Comparison of ENCODE assay signal across 21 cellular contexts in the genomic region with DNA sequence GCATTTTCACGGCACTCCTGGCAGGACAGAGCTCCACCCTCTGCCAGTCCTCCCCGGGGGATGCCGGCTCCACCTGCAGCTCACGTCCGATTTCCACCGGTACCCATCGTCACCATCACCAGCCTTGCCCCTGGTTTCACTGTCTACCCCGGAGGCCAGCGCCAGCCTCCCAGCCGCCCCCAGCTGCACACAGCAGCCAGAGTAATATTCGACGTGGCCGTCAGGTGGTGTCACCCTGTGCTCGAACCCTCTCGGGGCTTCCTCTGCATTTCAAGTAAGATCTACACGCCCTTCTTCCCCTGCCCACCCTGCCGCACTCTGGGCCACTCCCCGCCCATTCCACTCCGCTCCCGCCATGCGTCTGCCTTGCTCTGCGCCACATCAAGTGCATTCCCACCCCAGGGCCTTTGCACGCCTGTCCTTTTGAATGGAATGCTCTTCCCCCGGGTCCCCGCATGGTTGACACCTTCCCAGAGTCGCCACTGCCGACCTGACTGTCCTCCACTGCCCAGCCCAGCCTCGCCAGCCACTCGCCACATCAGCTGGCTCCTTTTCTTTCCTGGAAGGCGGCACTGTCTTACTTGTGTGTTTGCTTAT.
DNase-seq lines count a peak whose midpoint lies in the region; ATAC-seq and TF ChIP-seq lines count a peak whose summit lies in the region.
"Had no signal": no experiment of that assay in that cellular context is flagged by ENCODE, and none has a peak within 500 bp of the region (broad histone marks: within the 10 kb centered on the region; RNA-seq: fewer than 3 reads in every experiment).

No MANE protein-coding gene starts in this region.

- H3K36me3 Mint-ChIP-seq in activated CD4-positive, alpha-beta T cell treated with anti-CD3 and anti-CD28 coated beads, Interleukin-2, amount 10 ng/mL, durations not matched to agents 7 days and 5 days (ENCODE audit: low read depth) = no peaks in the 10 kb centered on the region
- no peaks in the 10 kb centered on the region for H3K36me3 Mint-ChIP-seq in neural progenitor cell
- H3K36me3 Mint-ChIP-seq: CD4-positive, CD25-positive, alpha-beta regulatory T cell; CD8-positive, alpha-beta memory T cell had no signal

- H4K20me1 ChIP-seq in OCI-LY7 (ENCODE audit: insufficient read depth, low read length) = no peaks in the 10 kb centered on the region
- no peaks in the 10 kb centered on the region for H4K20me1 ChIP-seq in neural progenitor cell (ENCODE audit: low read depth)

- H3K4me3 Mint-ChIP-seq in activated CD4-positive, alpha-beta T cell treated with anti-CD3 and anti-CD28 coated beads, Interleukin-2, amount 10 ng/mL, durations not matched to agents 7 days and 5 days = no peak overlapping the region
- peak overlapping the region; percentile 57 for H3K4me3 Mint-ChIP-seq in neural progenitor cell
- H3K4me3 Mint-ChIP-seq: CD4-positive, CD25-positive, alpha-beta regulatory T cell; CD8-positive, alpha-beta memory T cell; H9 had no signal

- DNase-seq in activated CD4-positive, alpha-beta T cell treated with anti-CD3 and anti-CD28 coated beads, Interleukin-2, amount 10 ng/mL, durations not matched to agents 7 days and 5 days = no peak
- no peak for DNase-seq in activated CD4-positive, alpha-beta T cell treated with anti-CD3 and anti-CD28 coated beads for 48 hours
- DNase-seq in OCI-LY7 (ENCODE audit: low spot score) (no peak), neural progenitor cell (ENCODE audit: low spot score) (no peak), prostate gland (ENCODE audit: low spot score) (peak; percentile 10), mucosa of gallbladder (ENCODE audit: low spot score) (no peak), NCI-H1694 treated with DMSO at 0.1 percent for 48 hours (lab: John Stamatoyannopoulos, UW) (no peak)
- DNase-seq: AML-193; CD4-positive, CD25-positive, alpha-beta regulatory T cell; CD8-positive, alpha-beta memory T cell; COR-L47; DMS 273 treated with DMSO at 0.1 percent for 48 hours; DMS53; DND-41; EL; H9 had no signal

- peaks cover 10% of the 10 kb centered on the region for H3K9me3 Mint-ChIP-seq in activated CD4-positive, alpha-beta T cell treated with anti-CD3 and anti-CD28 coated beads, Interleukin-2, amount 10 ng/mL, durations not matched to agents 7 days and 5 days
- H3K9me3 Mint-ChIP-seq in neural progenitor cell = no peaks in the 10 kb centered on the region

- BruUV-seq in OCI-LY7 (replicated peaks; lab: Mats Ljungman, UMichigan) = no TSS peak

- H2AFZ ChIP-seq in OCI-LY7 (ENCODE audit: low read length) (no peak overlapping the region), neural progenitor cell (replicated peaks) (no peak overlapping the region)

- H3K4me3 ChIP-seq in OCI-LY7 (ENCODE audit: low read depth, low read length, poor library complexity, severe bottlenecking) = peak overlapping the region; percentile 63
- H3K4me3 ChIP-seq in neural progenitor cell = no peak overlapping the region
- no peak overlapping the region for H3K4me3 ChIP-seq in prostate gland
- H3K4me3 ChIP-seq: A549, GM12878 had no signal

- intact Hi-C loops in OCI-LY7 (cut with micrococcal nuclease; ENCODE audit: unreplicated experiment) = loop anchor here (10.0 kb wide), 1 partner anchor 119 kb away; no protein-coding TSS in a partner anchor
- intact Hi-C loops in prostate gland (cut with DNase I) = no loop called here

- POLR2A ChIA-PET in activated CD4-positive, alpha-beta T cell treated with anti-CD3 and anti-CD28 coated beads, Interleukin-2, amount 10 ng/mL, durations not matched to agents 7 days and 5 days (lab: Charles Lee) = no interaction called here
- POLR2A ChIA-PET in OCI-LY7 (lab: Charles Lee) = interaction anchor here (0.6 kb wide), 1 partner anchor 340 kb away, joined by 3 read pairs; no protein-coding TSS in a partner anchor

- peaks cover 57% of the 10 kb centered on the region for H3K4me1 ChIP-seq in OCI-LY7 (ENCODE audit: insufficient read depth, low read length, poor library complexity, severe bottlenecking)
- H3K4me1 ChIP-seq in neural progenitor cell = peaks cover 16% of the 10 kb centered on the region
- H3K4me1 ChIP-seq in prostate gland (replicated peaks) = no peaks in the 10 kb centered on the region

- H3K9me3 ChIP-seq in OCI-LY7 (ENCODE audit: low read length) (no peaks in the 10 kb centered on the region), neural progenitor cell (ENCODE audit: low read depth) (no peaks in the 10 kb centered on the region), prostate gland (no peaks in the 10 kb centered on the region)
- H3K9me3 ChIP-seq: A549 had no signal

- H3K27me3 ChIP-seq in neural progenitor cell = no peaks in the 10 kb centered on the region
- H3K27me3 ChIP-seq in prostate gland (replicated peaks; ENCODE audit: insufficient read depth) = no peaks in the 10 kb centered on the region

- peak overlapping the region; percentile 94 for H3K27ac ChIP-seq in OCI-LY7 (ENCODE audit: low read depth, low read length, poor library complexity, severe bottlenecking)
- no peak overlapping the region for H3K27ac ChIP-seq in neural progenitor cell
- H3K27ac ChIP-seq in prostate gland = no peak overlapping the region
- H3K27ac ChIP-seq: 22Rv1, A549, HL-60 had no signal

- CTCF ChIA-PET in activated CD4-positive, alpha-beta T cell treated with anti-CD3 and anti-CD28 coated beads, Interleukin-2, amount 10 ng/mL, durations not matched to agents 7 days and 5 days (lab: Charles Lee) = no interaction called here
- CTCF ChIA-PET in OCI-LY7 (lab: Charles Lee; ENCODE audit: unreplicated experiment) = interaction anchor here (1.1 kb wide), 1 partner anchor 70 kb away, joined by 4 read pairs; no protein-coding TSS in a partner anchor

- WGBS in prostate gland = 89% methylated on average over 30 of the region's 30 CpGs

- H3K27ac Mint-ChIP-seq in activated CD4-positive, alpha-beta T cell treated with anti-CD3 and anti-CD28 coated beads, Interleukin-2, amount 10 ng/mL, durations not matched to agents 7 days and 5 days = peak overlapping the region; percentile 11
- H3K27ac Mint-ChIP-seq in neural progenitor cell = peak overlapping the region; percentile 73

- no peak for TF ChIP-seq CTCF in OCI-LY7 (conservative IDR thresholded peaks at IDR 0.05; ENCODE audit: low read length)
- no peak for TF ChIP-seq CTCF in neural progenitor cell (IDR thresholded peaks at IDR 0.05)
- TF ChIP-seq CTCF in prostate gland (IDR thresholded peaks at IDR 0.05) = no peak

- H3K4me2 ChIP-seq in OCI-LY7 (ENCODE audit: low read length) (peak overlapping the region; percentile 59), neural progenitor cell (no peak overlapping the region)
- H3K4me2 ChIP-seq: A549 had no signal

- no peaks in the 10 kb centered on the region for H3K9me2 ChIP-seq in OCI-LY7 (ENCODE audit: insufficient read depth, low read length)

- no peak for ATAC-seq in HG03095 (IDR thresholded peaks at IDR 0.05; ENCODE audit: unreplicated experiment)
- ATAC-seq: GM12878 had no signal

- H3K36me3 ChIP-seq in OCI-LY7 (ENCODE audit: insufficient read depth, low read length) (no peaks in the 10 kb centered on the region), neural progenitor cell (no peaks in the 10 kb centered on the region), prostate gland (no peaks in the 10 kb centered on the region)

- no peaks in the 10 kb centered on the region for H3K4me1 Mint-ChIP-seq in activated CD4-positive, alpha-beta T cell treated with anti-CD3 and anti-CD28 coated beads, Interleukin-2, amount 10 ng/mL, durations not matched to agents 7 days and 5 days
- peaks cover 36% of the 10 kb centered on the region for H3K4me1 Mint-ChIP-seq in neural progenitor cell
- H3K4me1 Mint-ChIP-seq: H9 had no signal

- no peaks in the 10 kb centered on the region for H3K27me3 Mint-ChIP-seq in activated CD4-positive, alpha-beta T cell treated with anti-CD3 and anti-CD28 coated beads, Interleukin-2, amount 10 ng/mL, durations not matched to agents 7 days and 5 days
- peaks cover 15% of the 10 kb centered on the region for H3K27me3 Mint-ChIP-seq in neural progenitor cell (ENCODE audit: insufficient read depth, low read depth)
- H3K27me3 Mint-ChIP-seq: CD4-positive, CD25-positive, alpha-beta regulatory T cell had no signal

- H3K79me2 ChIP-seq in OCI-LY7 (ENCODE audit: insufficient read depth, low read depth, low read length) = peaks cover 6% of the 10 kb centered on the region; the same call in 1 of the 2 replicates
- no peaks in the 10 kb centered on the region for H3K79me2 ChIP-seq in neural progenitor cell (ENCODE audit: low read depth)

- TF ChIP-seq POLR2A in prostate gland (IDR thresholded peaks at IDR 0.05) = no peak

- H3F3A ChIP-seq in neural progenitor cell (ENCODE audit: low read depth) = no peaks in the 10 kb centered on the region

- no peak overlapping the region for H3K9ac ChIP-seq in neural progenitor cell
